In genomic region chr11:102421262-102421661, GRCh38 we compare ENCODE assay signal across 11 cellular contexts. TPM values are rescaled to one million over a fixed set of nuclear protein-coding genes. Genes with fewer than 3 reads are reported as not detected.
DNase-seq lines count a peak whose midpoint lies in the region; ATAC-seq and TF ChIP-seq lines count a peak whose summit lies in the region.
"Had no signal": no experiment of that assay in that cellular context is flagged by ENCODE, and none has a peak within 500 bp of the region (broad histone marks: within the 10 kb centered on the region; RNA-seq: fewer than 3 reads in every experiment).

No MANE protein-coding gene starts in this region.

- H3K27ac Mint-ChIP-seq in activated T-cell treated with anti-CD3 and anti-CD28 coated beads, Interleukin-2, amount 50 U/mL, for 72 hours, result peak overlapping the region; percentile 73
- H3K27ac Mint-ChIP-seq in brain, result peak overlapping the region; percentile 4 to 92 (median 75)

- no peak for TF ChIP-seq CTCF in brain (conservative IDR thresholded peaks at IDR 0.05)

- peaks cover 94% of the 10 kb centered on the region for H3K4me1 Mint-ChIP-seq in activated T-cell treated with anti-CD3 and anti-CD28 coated beads, Interleukin-2, amount 50 U/mL, for 72 hours (ENCODE audit: low read depth)
- peaks cover 78% of the 10 kb centered on the region for H3K4me1 Mint-ChIP-seq in brain

- H3K9me3 Mint-ChIP-seq in activated T-cell treated with anti-CD3 and anti-CD28 coated beads, Interleukin-2, amount 50 U/mL, for 72 hours, result peaks cover 6 to 7% of the 10 kb centered on the region in 2 donors
- H3K9me3 Mint-ChIP-seq in brain, result peaks cover 19 to 31% (median 28%) of the 10 kb centered on the region in 5 experiments
- H3K9me3 Mint-ChIP-seq: central memory CD8-positive, alpha-beta T cell had no signal

- no peaks in the 10 kb centered on the region for H3K27me3 Mint-ChIP-seq in activated T-cell treated with anti-CD3 and anti-CD28 coated beads, Interleukin-2, amount 50 U/mL, for 72 hours (ENCODE audit: low read depth)
- H3K27me3 Mint-ChIP-seq in brain, result no peaks in the 10 kb centered on the region
- H3K27me3 Mint-ChIP-seq: central memory CD8-positive, alpha-beta T cell had no signal

- peak overlapping the region; percentile 25 to 33 for H3K4me3 Mint-ChIP-seq in activated T-cell treated with anti-CD3 and anti-CD28 coated beads, Interleukin-2, amount 50 U/mL, for 72 hours
- peak overlapping the region in 2 of 5 experiments; percentile 34 to 51 for H3K4me3 Mint-ChIP-seq in brain
- H3K4me3 Mint-ChIP-seq: central memory CD8-positive, alpha-beta T cell had no signal

- H3K36me3 Mint-ChIP-seq in activated T-cell treated with anti-CD3 and anti-CD28 coated beads, Interleukin-2, amount 50 U/mL, for 72 hours (ENCODE audit: insufficient read depth in 2 of 2), result peaks cover 14 to 34% of the 10 kb centered on the region in 2 donors
- peaks cover 34% of the 10 kb centered on the region for H3K36me3 Mint-ChIP-seq in brain

- no peak for ATAC-seq in activated T-cell treated with anti-CD3 and anti-CD28 coated beads, Interleukin-2, amount 50 U/mL, for 72 hours (replicated peaks in 1 of 2)
- no peak for ATAC-seq in GM18858 (IDR thresholded peaks at IDR 0.05; ENCODE audit: unreplicated experiment)
- no peak for ATAC-seq in GM21526 (IDR thresholded peaks at IDR 0.05; ENCODE audit: low FRiP score, unreplicated experiment)
- ATAC-seq: left lung had no signal

- no peak for DNase-seq in activated T-cell treated with anti-CD3 and anti-CD28 coated beads, Interleukin-2, amount 50 U/mL, for 72 hours
- DNase-seq in activated T-cell treated with anti-CD3 and anti-CD28 coated beads for 4 hours (no peak), NCI-H510A (lab: John Stamatoyannopoulos, UW) (peak; percentile 35), superior temporal gyrus (ENCODE audit: extremely low spot score) (peak; percentile 87), hepatic stellate cell (ENCODE audit: low spot score) (no peak)
- DNase-seq: KBM-7, left lung had no signal

RNA-seq across cellular contexts. Expression of gene TMEM123, which starts 31.3 kb away (rescaled TPM):
- 100 to 1,000 TPM; 279 to 347 TPM for total RNA-seq in activated T-cell treated with anti-CD3 and anti-CD28 coated beads, Interleukin-2, amount 50 U/mL, for 72 hours
- polyA plus RNA-seq in brain (ENCODE audit: insufficient read depth, low read depth, low replicate concordance), result 70.0 TPM

Comparison
In these comparisons a context has a peak if more than half of its experiments do, and no peak if none do; other contexts are left out.
1. DNase-seq: peak in NCI-H510A (single experiment) and superior temporal gyrus (single experiment); none in activated T-cell treated with anti-CD3 and anti-CD28 coated beads, Interleukin-2, amount 50 U/mL, for 72 hours (0 of 2), activated T-cell treated with anti-CD3 and anti-CD28 coated beads for 4 hours (single experiment) and hepatic stellate cell (single experiment).